Comparison of ENCODE assay signal across 22 cellular contexts in the genomic region with DNA sequence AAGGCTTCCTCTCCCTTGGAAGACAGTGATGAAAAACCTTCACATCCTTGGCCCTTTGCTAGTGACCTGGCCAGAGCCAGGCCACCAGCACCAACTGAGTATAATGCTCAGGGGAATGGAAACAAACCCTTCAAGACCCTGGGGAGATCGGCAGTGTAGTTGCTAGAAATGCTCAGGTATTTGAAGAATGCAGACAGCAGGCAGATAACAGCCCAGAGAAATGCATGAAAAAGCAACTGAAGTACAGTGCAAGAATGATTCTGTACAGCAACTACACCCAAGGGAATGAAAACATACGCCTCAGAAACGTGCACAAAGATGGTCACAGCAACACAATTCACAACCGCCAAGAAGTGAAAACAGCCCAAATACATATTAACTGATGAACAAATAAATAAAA. TPM values are rescaled to one million over a fixed set of nuclear protein-coding genes. Genes with fewer than 3 reads are reported as not detected.
DNase-seq lines count a peak whose midpoint lies in the region; ATAC-seq lines count a peak whose summit lies in the region.
"Had no signal": no experiment of that assay in that cellular context is flagged by ENCODE, and none has a peak within 500 bp of the region (broad histone marks: within the 10 kb centered on the region; RNA-seq: fewer than 3 reads in every experiment).

No MANE protein-coding gene starts in this region.

- H3K4me1 ChIP-seq in BLaER1 treated with 17β-estradiol and CSF1 and Interleukin-3, amounts not matched to agents 10 nM and 100 nM = peaks cover 25 to 97% (median 86%) of the 10 kb centered on the region in 10 experiments
- H3K4me1 ChIP-seq: esophagus muscularis mucosa, sigmoid colon had no signal

- no peak overlapping the region for H3K27ac Mint-ChIP-seq in activated T-cell treated with anti-CD3 and anti-CD28 coated beads, Interleukin-2, amount 50 U/mL, for 24 hours
- H3K27ac Mint-ChIP-seq: T-helper 2 cell treated with Interferon-gamma antibody and Interleukin-4, amounts not matched to agents 5 μg/mL and 100 μg/mL, for 36 hours had no signal

- ATAC-seq in GM19452 (IDR thresholded peaks at IDR 0.05; ENCODE audit: unreplicated experiment) = no peak
- ATAC-seq: heart right ventricle, left cardiac atrium had no signal

- H3K4me1 Mint-ChIP-seq in activated T-cell treated with anti-CD3 and anti-CD28 coated beads, Interleukin-2, amount 50 U/mL, for 24 hours (ENCODE audit: low read depth) = no peaks in the 10 kb centered on the region

- peaks cover 6% of the 10 kb centered on the region for H3K36me3 Mint-ChIP-seq in activated T-cell treated with anti-CD3 and anti-CD28 coated beads, Interleukin-2, amount 50 U/mL, for 24 hours (ENCODE audit: low read depth)

- no peak overlapping the region for H3K27ac ChIP-seq in BLaER1 treated with 17β-estradiol and CSF1 and Interleukin-3, amounts not matched to agents 10 nM and 100 nM
- H3K27ac ChIP-seq: dorsolateral prefrontal cortex, esophagus muscularis mucosa, heart right ventricle, KMS-11, sigmoid colon, thoracic aorta had no signal

- no peak overlapping the region for H3K4me3 ChIP-seq in BLaER1 treated with 17β-estradiol and CSF1 and Interleukin-3, amounts not matched to agents 10 nM and 100 nM
- H3K4me3 ChIP-seq: dorsolateral prefrontal cortex, esophagus muscularis mucosa, heart right ventricle, sigmoid colon, thoracic aorta had no signal

- H3K9me3 ChIP-seq in BLaER1 treated with 17β-estradiol and CSF1 and Interleukin-3, amounts not matched to agents 10 nM and 100 nM (replicated peaks in 1 of 11) = peaks cover 2 to 19% (median 6%) of the 10 kb centered on the region in 11 experiments; a peak in 17 of 22 replicates
- H3K9me3 ChIP-seq: esophagus muscularis mucosa, heart right ventricle, sigmoid colon, thoracic aorta had no signal

- H3K27me3 Mint-ChIP-seq in activated T-cell treated with anti-CD3 and anti-CD28 coated beads, Interleukin-2, amount 50 U/mL, for 24 hours = no peaks in the 10 kb centered on the region

- H3K4me3 Mint-ChIP-seq in activated T-cell treated with anti-CD3 and anti-CD28 coated beads, Interleukin-2, amount 50 U/mL, for 24 hours = no peak overlapping the region
- H3K4me3 Mint-ChIP-seq: T-helper 2 cell treated with Interferon-gamma antibody and Interleukin-4, amounts not matched to agents 5 μg/mL and 100 μg/mL, for 36 hours had no signal

- H3K4me2 ChIP-seq in BLaER1 treated with 17β-estradiol and CSF1 and Interleukin-3, amounts not matched to agents 10 nM and 100 nM = peak overlapping the region in 6 of 11 experiments; percentile 56 to 92 (median 83); a peak in 12 of 22 replicates
- H3K4me2 ChIP-seq: KMS-11 had no signal

- H3K9me3 Mint-ChIP-seq in activated T-cell treated with anti-CD3 and anti-CD28 coated beads, Interleukin-2, amount 50 U/mL, for 24 hours = no peaks in the 10 kb centered on the region
- H3K9me3 Mint-ChIP-seq: T-helper 2 cell treated with Interferon-gamma antibody and Interleukin-4, amounts not matched to agents 5 μg/mL and 100 μg/mL, for 36 hours had no signal

- DNase-seq in LHCN-M2 (ENCODE audit: low read depth) = peak; percentile 17
- DNase-seq in dedifferentiated amniotic fluid mesenchymal stem cell (ENCODE audit: extremely low spot score) = peak; percentile 42
- DNase-seq in mesenteric fat pad (ENCODE audit: low spot score) = peak; percentile 24
- DNase-seq in stimulated activated CD4-positive, alpha-beta T cell treated with anti-CD3 and anti-CD28 coated beads, Interleukin-15, amount 100 ng/mL, for 24 hours = no peak
- DNase-seq in OCI-M1 (lab: John Stamatoyannopoulos, UW) = no peak
- DNase-seq in activated T-cell treated with anti-CD3 and anti-CD28 coated beads, Interleukin-2, amount 50 U/mL, for 24 hours = no peak
- DNase-seq: activated effector memory CD4-positive, alpha-beta T cell treated with anti-CD3 and anti-CD28 coated beads, Interleukin-2, amount 50 U/mL, for 16 hours; C1 segment of cervical spinal cord; DMS53; dorsolateral prefrontal cortex; heart right ventricle; left cardiac atrium; NCI-H1417 treated with DMSO at 0.1 percent for 48 hours; NK-92 treated with Interleukin-12 subunit alpha and Interleukin-12 subunit beta, amount 100 ng/mL, for 24 hours; sigmoid colon; stimulated activated CD4-positive, alpha-beta T cell treated with anti-CD3 and anti-CD28 coated beads, Interleukin-4, amount 100 ng/mL, for 24 hours had no signal

- H3K27me3 ChIP-seq in BLaER1 treated with 17β-estradiol and CSF1 and Interleukin-3, amounts not matched to agents 10 nM and 100 nM = no peaks in the 10 kb centered on the region
- H3K27me3 ChIP-seq: dorsolateral prefrontal cortex, esophagus muscularis mucosa, heart right ventricle, sigmoid colon had no signal

- peaks cover 0 to 50% (median 8%) of the 10 kb centered on the region in 11 experiments; a peak in 10 of 22 replicates for H4K20me1 ChIP-seq in BLaER1 treated with 17β-estradiol and CSF1 and Interleukin-3, amounts not matched to agents 10 nM and 100 nM

- H3K9ac ChIP-seq in BLaER1 treated with 17β-estradiol and CSF1 and Interleukin-3, amounts not matched to agents 10 nM and 100 nM = no peak overlapping the region; a peak in 1 of 22 replicates
- H3K9ac ChIP-seq: KMS-11 had no signal

- H3K36me3 ChIP-seq in BLaER1 treated with 17β-estradiol and CSF1 and Interleukin-3, amounts not matched to agents 10 nM and 100 nM = peaks cover 0 to 34% (median 13%) of the 10 kb centered on the region in 11 experiments; a peak in 15 of 22 replicates
- H3K36me3 ChIP-seq: esophagus muscularis mucosa, heart right ventricle, sigmoid colon, thoracic aorta had no signal

RNA-seq across cellular contexts. Expression of a gene that starts 41.1 kb away (rescaled TPM):
- total RNA-seq in LHCN-M2 (2014; rRNA removed) (0.29 and 0.38 TPM in 2 replicates), mesenteric fat pad (1.3 TPM)
- 0.18 TPM for polyA plus RNA-seq in LHCN-M2 (2012)

Comparison
In these comparisons a context has a peak if more than half of its experiments do, and no peak if none do; other contexts are left out.
1. DNase-seq: peak in LHCN-M2 (single experiment), dedifferentiated amniotic fluid mesenchymal stem cell (single experiment) and mesenteric fat pad (single experiment); none in stimulated activated CD4-positive, alpha-beta T cell treated with anti-CD3 and anti-CD28 coated beads, Interleukin-15, amount 100 ng/mL, for 24 hours (single experiment), OCI-M1 (single experiment) and activated T-cell treated with anti-CD3 and anti-CD28 coated beads, Interleukin-2, amount 50 U/mL, for 24 hours (single experiment).